In the genomic region with DNA sequence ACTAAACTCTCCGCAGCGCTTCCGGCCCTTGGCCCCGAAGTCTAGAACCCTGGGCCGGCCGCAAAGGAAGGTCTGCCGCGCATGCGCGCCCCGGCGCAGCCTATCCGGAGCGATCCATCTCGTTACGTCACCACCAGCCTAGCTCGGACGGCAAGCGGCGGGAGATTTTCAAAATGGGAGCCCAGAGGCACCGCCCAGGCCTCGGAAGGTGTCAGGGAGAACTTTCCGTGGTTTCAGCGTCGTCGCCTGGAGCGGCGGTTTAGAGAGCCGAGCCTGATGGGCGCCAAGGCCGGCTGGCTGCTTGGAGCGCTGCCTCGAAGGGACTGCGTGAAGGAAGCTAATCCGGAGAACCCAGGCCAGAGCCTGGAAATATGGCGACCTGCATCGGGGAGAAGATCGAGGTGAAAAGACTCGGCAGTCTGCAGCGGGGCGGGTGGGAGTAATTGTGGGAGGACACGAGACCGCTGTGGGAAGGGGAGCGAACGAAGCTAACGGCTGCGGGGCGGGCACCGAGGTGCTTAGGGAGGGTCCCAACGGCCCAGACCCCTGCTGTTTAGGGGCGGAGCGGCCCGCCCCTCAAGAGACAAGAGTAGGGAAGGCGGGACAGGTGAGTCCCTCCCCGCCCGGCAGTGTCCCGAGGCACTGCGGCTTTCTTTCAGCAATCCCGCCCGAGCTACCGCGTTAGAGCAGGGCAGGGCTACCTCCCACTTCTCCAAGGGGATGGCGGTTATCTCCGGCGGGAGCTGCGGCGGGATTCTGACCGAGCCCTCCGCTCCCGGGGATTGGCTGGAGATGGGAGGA, we compare ENCODE assay signal across 8 cellular contexts.
A peak's percentile ranks its signal among the peaks of the same experiment; 100 is the strongest.
DNase-seq lines count a peak whose midpoint lies in the region; ATAC-seq and TF ChIP-seq lines count a peak whose summit lies in the region.

Gene PLK4, plus strand, starts transcription at position 130 of the 801 bp plus-strand sequence. Its CDS starts 242 bp downstream, at position 372.

- H3K4me3 ChIP-seq in coronary artery: peak within 1 kb of the TSS; percentile 80

- DNase-seq in C1 segment of cervical spinal cord (lab: John Stamatoyannopoulos, UW): peak; percentile 47 to 93 (median 86)
- DNase-seq in NCI-H526 treated with DMSO at 0.1 percent for 48 hours (lab: John Stamatoyannopoulos, UW): peak; percentile 93
- peak; percentile 97 for DNase-seq in activated CD4-positive, alpha-beta T cell treated with anti-CD3 and anti-CD28 coated beads for 48 hours
- DNase-seq in coronary artery (ENCODE audit: low spot score): peak; percentile 94
- DNase-seq in kidney tubule cell (ENCODE audit: low spot score): peak; percentile 97
- peak; percentile 82 to 85 for DNase-seq in stimulated activated CD4-positive, alpha-beta T cell treated with anti-CD3 and anti-CD28 coated beads, Interleukin-1b, Interleukin-23, amount 100 ng/mL, for 1 hour (ENCODE audit: low read depth in 2 of 2)

- no peak for TF ChIP-seq CTCF in coronary artery (IDR thresholded peaks at IDR 0.05)

- H3K27ac ChIP-seq in coronary artery: peak within 1 kb of the TSS; percentile 70 to 83

- ATAC-seq in GM19351 (IDR thresholded peaks at IDR 0.05; ENCODE audit: unreplicated experiment) (peak; percentile 86), HG03520 (IDR thresholded peaks at IDR 0.05; ENCODE audit: unreplicated experiment) (peak; percentile 93)

Comparison
In these comparisons a context has a peak if more than half of its experiments do, and no peak if none do; other contexts are left out.
1. Peak in every context shown above with its lines: DNase-seq, ATAC-seq, H3K4me3 ChIP-seq and H3K27ac ChIP-seq.